Comparison of ENCODE assay signal across 12 cellular contexts in genomic region chr1:75765697-75766355, GRCh38. TPM values are rescaled to one million over a fixed set of nuclear protein-coding genes. Genes with fewer than 3 reads are reported as not detected.
DNase-seq lines count a peak whose midpoint lies in the region; ATAC-seq and TF ChIP-seq lines count a peak whose summit lies in the region.
"Had no signal": no experiment of that assay in that cellular context is flagged by ENCODE, and none has a peak within 500 bp of the region (broad histone marks: within the 10 kb centered on the region; RNA-seq: fewer than 3 reads in every experiment).

No MANE protein-coding gene starts in this region.

- ATAC-seq in SK-N-SH treated with all-trans-retinoic acid at 6 μM for 48 hours (peak; percentile 97), omental fat pad (ENCODE audit: low FRiP score) (no peak)
- no peak for ATAC-seq in stimulated activated effector memory CD8-positive, alpha-beta T cell treated with anti-CD3 and anti-CD28 coated beads, Interleukin-12 subunit alpha, Interleukin-12 subunit beta, amount 100 ng/mL, for 72 hours
- ATAC-seq: natural killer cell treated with Interleukin-12 subunit alpha and Interleukin-12 subunit beta and Interleukin-15 and Interleukin-18, amount 100 ng/mL, for 72 hours; stimulated activated naive CD8-positive, alpha-beta T cell treated with anti-CD3 and anti-CD28 coated beads, Interleukin-15, amount 100 ng/mL, for 72 hours had no signal

- H3K4me3 Mint-ChIP-seq in stimulated activated effector memory CD8-positive, alpha-beta T cell treated with anti-CD3 and anti-CD28 coated beads, Interleukin-12 subunit alpha, Interleukin-12 subunit beta, amount 100 ng/mL, for 72 hours: no peak overlapping the region
- H3K4me3 Mint-ChIP-seq: natural killer cell treated with Interleukin-12 subunit alpha and Interleukin-12 subunit beta and Interleukin-15 and Interleukin-18, amount 100 ng/mL, for 72 hours; stimulated activated naive CD8-positive, alpha-beta T cell treated with anti-CD3 and anti-CD28 coated beads, Interleukin-15, amount 100 ng/mL, for 72 hours had no signal

- H3K27me3 ChIP-seq in stomach: no peaks in the 10 kb centered on the region

- no peak for TF ChIP-seq POLR2A in stomach (IDR thresholded peaks at IDR 0.05)

- H3K4me1 ChIP-seq in stomach: no peaks in the 10 kb centered on the region

- 81 to 98% (median 89%) methylated on average over 1 of the region's 1 CpG for WGBS in stomach, 5 donors

- H3K4me3 ChIP-seq in fibroblast of pulmonary artery (replicated peaks; ENCODE audit: low read depth, low read length) (no peak overlapping the region), stomach (no peak overlapping the region)

- peaks cover 11% of the 10 kb centered on the region for H3K36me3 Mint-ChIP-seq in stimulated activated effector memory CD8-positive, alpha-beta T cell treated with anti-CD3 and anti-CD28 coated beads, Interleukin-12 subunit alpha, Interleukin-12 subunit beta, amount 100 ng/mL, for 72 hours
- H3K36me3 Mint-ChIP-seq: natural killer cell treated with Interleukin-12 subunit alpha and Interleukin-12 subunit beta and Interleukin-15 and Interleukin-18, amount 100 ng/mL, for 72 hours had no signal

- intact Hi-C loops in stomach (cut with DNase I; ENCODE audit: low total_unique reads): no loop called here

- H3K27ac Mint-ChIP-seq in stimulated activated effector memory CD8-positive, alpha-beta T cell treated with anti-CD3 and anti-CD28 coated beads, Interleukin-12 subunit alpha, Interleukin-12 subunit beta, amount 100 ng/mL, for 72 hours: peak overlapping the region; percentile 56
- H3K27ac Mint-ChIP-seq: natural killer cell treated with Interleukin-12 subunit alpha and Interleukin-12 subunit beta and Interleukin-15 and Interleukin-18, amount 100 ng/mL, for 72 hours had no signal

- TF ChIP-seq CTCF in fibroblast of pulmonary artery (IDR thresholded peaks at IDR 0.05; ENCODE audit: low read length, missing control alignments) (no peak), stomach (IDR thresholded peaks at IDR 0.05) (no peak), omental fat pad (IDR thresholded peaks at IDR 0.05) (no peak)

- no peaks in the 10 kb centered on the region for H3K4me1 Mint-ChIP-seq in stimulated activated effector memory CD8-positive, alpha-beta T cell treated with anti-CD3 and anti-CD28 coated beads, Interleukin-12 subunit alpha, Interleukin-12 subunit beta, amount 100 ng/mL, for 72 hours

- no peaks in the 10 kb centered on the region for H3K9me3 Mint-ChIP-seq in stimulated activated effector memory CD8-positive, alpha-beta T cell treated with anti-CD3 and anti-CD28 coated beads, Interleukin-12 subunit alpha, Interleukin-12 subunit beta, amount 100 ng/mL, for 72 hours
- H3K9me3 Mint-ChIP-seq: natural killer cell treated with Interleukin-12 subunit alpha and Interleukin-12 subunit beta and Interleukin-15 and Interleukin-18, amount 100 ng/mL, for 72 hours had no signal

- H3K27ac ChIP-seq in stomach: no peak overlapping the region

- H3K36me3 ChIP-seq in stomach: peaks cover 0 to 23% (median 10%) of the 10 kb centered on the region in 4 donors

- no peaks in the 10 kb centered on the region for H3K9me3 ChIP-seq in stomach

- DNase-seq in HCEC 1CT: peak; percentile 92
- DNase-seq in fibroblast of pulmonary artery (ENCODE audit: low read depth): peak; percentile 79
- DNase-seq in stimulated activated effector memory CD8-positive, alpha-beta T cell treated with anti-CD3 and anti-CD28 coated beads, Interleukin-12 subunit alpha, Interleukin-12 subunit beta, amount 100 ng/mL, for 72 hours (ENCODE audit: low spot score in 2 of 2): no peak
- no peak for DNase-seq in midbrain (lab: John Stamatoyannopoulos, UW)
- no peak for DNase-seq in stomach
- DNase-seq in omental fat pad (ENCODE audit: low spot score): no peak
- DNase-seq: activated CD4-positive, CD25-positive, alpha-beta regulatory T cell treated with anti-CD3 and anti-CD28 coated beads, Interleukin-2, amount 50 U/mL, for 72 hours; activated gamma-delta T cell; KG1; stimulated activated naive CD8-positive, alpha-beta T cell treated with anti-CD3 and anti-CD28 coated beads, Interleukin-15, amount 100 ng/mL, for 72 hours had no signal

- TF ChIP-seq EP300 in stomach (IDR thresholded peaks at IDR 0.05): no peak

TF ChIP-seq in SK-N-SH treated with all-trans-retinoic acid at 6 μM for 48 hours, 23 proteins besides CTCF, POLR2A, EP300 and RAD21:
- no peak for TF ChIP-seq TOX (CRISPR knock-in tag; IDR thresholded peaks at IDR 0.05; ENCODE audit: borderline replicate concordance)
- TF ChIP-seq ISL1 (CRISPR knock-in tag; IDR thresholded peaks at IDR 0.05): peak; percentile 56
- TF ChIP-seq CSDC2 (CRISPR knock-in tag; IDR thresholded peaks at IDR 0.05): no peak
- no peak for TF ChIP-seq BACH2 (CRISPR knock-in tag; IDR thresholded peaks at IDR 0.05; ENCODE audit: borderline replicate concordance)
- no peak for TF ChIP-seq TSHZ2 (CRISPR knock-in tag; IDR thresholded peaks at IDR 0.05)
- TF ChIP-seq SNAI2 (CRISPR knock-in tag; IDR thresholded peaks at IDR 0.05): no peak
- TF ChIP-seq GLIS3 (CRISPR knock-in tag; IDR thresholded peaks at IDR 0.05): no peak
TF ChIP-seq in SK-N-SH treated with all-trans-retinoic acid at 6 μM for 48 hours: peak in this region for 1.

RNA-seq across cellular contexts. Expression of gene RABGGTB, which starts 20.2 kb away (rescaled TPM):
- total RNA-seq in stomach (100 to 1,000 TPM in 1 of 5 donors, 10 to 100 TPM in 4; 38.8 to 156 (median 57.2) TPM), omental fat pad (100 to 1,000 TPM in 1 of 4 donors, 10 to 100 TPM in 3; 63.1 to 155 (median 70.2) TPM)
- polyA plus RNA-seq in stomach: 10 to 100 TPM; 37.4 to 70.3 (median 60.4) TPM

RNA-seq across cellular contexts. Expression of gene MSH4, which starts 30.9 kb away (rescaled TPM):
- total RNA-seq in stomach (under 1 TPM in 2 of 5 donors, not detected in 3; 0.14 to 0.18 TPM), omental fat pad (under 1 TPM in 3 of 4 donors, not detected in 1; 0.19 to 0.37 (median 0.24) TPM)
- polyA plus RNA-seq in stomach: under 1 TPM in 1 of 3 donors, not detected in 2; 0.30 TPM

RNA-seq across cellular contexts. Expression of gene ACADM, which starts 41.3 kb away (rescaled TPM):
- total RNA-seq in stomach (10 to 100 TPM; 15.2 to 77.5 (median 26.3) TPM), omental fat pad (10 to 100 TPM; 37.0 to 59.4 (median 43.9) TPM)
- 10 to 100 TPM; 26.3 to 55.9 (median 44.6) TPM for polyA plus RNA-seq in stomach

Comparison
In these comparisons a context has a peak if more than half of its experiments do, and no peak if none do; other contexts are left out.
1. DNase-seq: peak in HCEC 1CT (single experiment) and fibroblast of pulmonary artery (single experiment); none in stimulated activated effector memory CD8-positive, alpha-beta T cell treated with anti-CD3 and anti-CD28 coated beads, Interleukin-12 subunit alpha, Interleukin-12 subunit beta, amount 100 ng/mL, for 72 hours (0 of 2), midbrain (single experiment), stomach (single experiment) and omental fat pad (single experiment).